Comparison of ENCODE assay signal across 9 cellular contexts in genomic region chr5:40485021-40485998, GRCh38.
A peak's percentile ranks its signal among the peaks of the same experiment; 100 is the strongest.
DNase-seq lines count a peak whose midpoint lies in the region; ATAC-seq and TF ChIP-seq lines count a peak whose summit lies in the region.
"Had no signal": no experiment of that assay in that cellular context is flagged by ENCODE, and none has a peak within 500 bp of the region (broad histone marks: within the 10 kb centered on the region; RNA-seq: fewer than 3 reads in every experiment).

No MANE protein-coding gene starts in this region.

- H3K4me3 Mint-ChIP-seq in nephron progenitor cell = no peak overlapping the region
- H3K4me3 Mint-ChIP-seq: neural crest cell had no signal

- TF ChIP-seq CTCF in nephron progenitor cell (IDR thresholded peaks at IDR 0.05) (no peak), esophagus muscularis mucosa (IDR thresholded peaks at IDR 0.05) (no peak), coronary artery (IDR thresholded peaks at IDR 0.05) (no peak)

- no peaks in the 10 kb centered on the region for H3K36me3 ChIP-seq in esophagus muscularis mucosa

- 78% methylated on average over 10 of the region's 10 CpGs for WGBS in esophagus muscularis mucosa

- H3K27me3 Mint-ChIP-seq in nephron progenitor cell (ENCODE audit: low read depth, poor library complexity) = peaks cover 3% of the 10 kb centered on the region

- no peak overlapping the region for H3K4me3 ChIP-seq in esophagus muscularis mucosa
- H3K4me3 ChIP-seq in coronary artery = no peak overlapping the region

- no peak overlapping the region for H3K27ac ChIP-seq in esophagus muscularis mucosa (replicated peaks in 1 of 4)
- H3K27ac ChIP-seq in coronary artery = peak overlapping the region in 1 of 2 donors; percentile 6

- ATAC-seq in GM19324 (IDR thresholded peaks at IDR 0.05; ENCODE audit: low FRiP score, unreplicated experiment) (peak; percentile 69), HG02763 (IDR thresholded peaks at IDR 0.05; ENCODE audit: unreplicated experiment) (peak; percentile 51)

- TF ChIP-seq POLR2A in esophagus muscularis mucosa (IDR thresholded peaks at IDR 0.05; ENCODE audit: low read depth) = no peak

- H3K4me1 Mint-ChIP-seq in nephron progenitor cell = no peaks in the 10 kb centered on the region
- H3K4me1 Mint-ChIP-seq: neural crest cell had no signal

- no peaks in the 10 kb centered on the region for H3K27me3 ChIP-seq in esophagus muscularis mucosa

- DNase-seq in MV-4-11 (lab: John Stamatoyannopoulos, UW) = peak; percentile 91
- no peak for DNase-seq in nephron progenitor cell
- no peak for DNase-seq in activated CD4-positive, alpha-beta T cell treated with anti-CD3 and anti-CD28 coated beads for 4 hours
- DNase-seq in esophagus muscularis mucosa (ENCODE audit: extremely low spot score) = no peak
- DNase-seq in hypothalamus (lab: John Stamatoyannopoulos, UW) = no peak
- no peak for DNase-seq in coronary artery (ENCODE audit: low spot score)

- intact Hi-C loops in esophagus muscularis mucosa (cut with DNase I) = no loop called here

- no peak for TF ChIP-seq EP300 in esophagus muscularis mucosa (IDR thresholded peaks at IDR 0.05)

- H3K9me3 Mint-ChIP-seq in nephron progenitor cell = no peaks in the 10 kb centered on the region
- H3K9me3 Mint-ChIP-seq: neural crest cell had no signal

- no peaks in the 10 kb centered on the region for H3K9me3 ChIP-seq in esophagus muscularis mucosa

- H3K36me3 Mint-ChIP-seq in nephron progenitor cell (ENCODE audit: low read depth) = no peaks in the 10 kb centered on the region

- H3K27ac Mint-ChIP-seq in nephron progenitor cell = peak overlapping the region; percentile 61

- H3K4me1 ChIP-seq in esophagus muscularis mucosa = no peaks in the 10 kb centered on the region
